In the genomic region with DNA sequence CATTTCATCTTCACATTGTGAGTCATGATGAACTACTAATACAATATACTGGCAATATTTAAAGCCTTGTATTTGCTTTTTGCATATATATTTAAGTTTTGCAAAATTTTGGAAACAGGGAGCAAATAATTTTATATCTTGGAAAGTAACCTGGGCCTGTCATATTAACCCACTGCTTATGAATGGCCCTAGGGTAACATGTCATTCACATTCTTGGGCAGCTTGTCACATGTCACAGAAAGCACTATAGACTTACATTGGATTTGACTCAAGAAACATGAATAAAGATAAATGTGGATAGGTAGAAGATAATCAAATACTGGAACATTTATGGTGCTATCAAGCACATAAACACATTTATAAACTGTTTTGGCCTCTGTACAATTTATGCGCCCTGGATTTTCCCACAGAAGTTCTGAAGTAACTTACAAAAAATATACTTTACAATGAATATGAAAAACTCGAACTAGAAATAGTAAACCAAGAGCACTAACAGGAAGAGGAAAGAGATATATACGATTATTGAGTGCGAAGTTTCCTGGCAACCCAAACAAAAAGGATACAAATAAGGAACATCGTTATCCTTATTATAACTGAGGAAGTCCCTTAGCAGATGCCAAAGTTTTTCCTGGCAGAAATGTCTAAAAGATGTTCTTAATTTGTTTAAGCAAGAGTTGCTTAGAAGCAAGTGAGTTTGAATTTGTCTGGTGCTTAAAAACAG, we compare ENCODE assay signal across 30 cellular contexts.
DNase-seq lines count a peak whose midpoint lies in the region; ATAC-seq, FAIRE-seq and TF ChIP-seq lines count a peak whose summit lies in the region.
"Had no signal": no experiment of that assay in that cellular context is flagged by ENCODE, and none has a peak within 500 bp of the region (broad histone marks: within the 10 kb centered on the region; RNA-seq: fewer than 3 reads in every experiment).

No MANE protein-coding gene starts in this region.

- peak; percentile 56 for ATAC-seq in SK-N-SH treated with all-trans-retinoic acid at 6 μM for 48 hours
- no peak for ATAC-seq in gastrocnemius medialis
- ATAC-seq in HG03460 (IDR thresholded peaks at IDR 0.05; ENCODE audit: unreplicated experiment) = no peak
- ATAC-seq: gastroesophageal sphincter; left lung; stimulated activated naive CD8-positive, alpha-beta T cell treated with anti-CD3 and anti-CD28 coated beads, Interleukin-15, amount 100 ng/mL, for 72 hours had no signal

- H3K36me3 ChIP-seq in gastrocnemius medialis = no peaks in the 10 kb centered on the region
- H3K36me3 ChIP-seq: gastroesophageal sphincter, left lung, prostate gland, WERI-Rb-1 had no signal

- TF ChIP-seq POLR2A in gastrocnemius medialis (IDR thresholded peaks at IDR 0.05) = no peak

- H3K9me3 ChIP-seq in gastrocnemius medialis = no peaks in the 10 kb centered on the region
- H3K9me3 ChIP-seq: gastroesophageal sphincter, left lung, prostate gland had no signal

- FAIRE-seq in GM19239 (lab: Jason Lieb, UNC) = no peak
- FAIRE-seq: GM12891 had no signal

- peak; percentile 41 for DNase-seq in GM04503 (ENCODE audit: low read depth)
- DNase-seq in fibroblast of peridontal ligament (ENCODE audit: extremely low read depth) = peak; percentile 73
- no peak for DNase-seq in gastrocnemius medialis
- no peak for DNase-seq in GM19239 (ENCODE audit: insufficient read length, low spot score)
- DNase-seq in effector CD8-positive, alpha-beta T cell (lab: John Stamatoyannopoulos, UW) = no peak
- DNase-seq: activated CD4-positive, alpha-beta T cell treated with anti-CD3 and anti-CD28 coated beads for 48 hours; activated CD8-positive, alpha-beta memory T cell treated with anti-CD3 and anti-CD28 coated beads for 24 hours; activated gamma-delta T cell; activated naive CD8-positive, alpha-beta T cell treated with anti-CD3 and anti-CD28 coated beads, Interleukin-2, amount 10 ng/mL, durations not matched to agents 7 days and 5 days; activated T-cell treated with anti-CD3 and anti-CD28 coated beads, Interleukin-2, amount 50 U/mL, for 1 hour; Calu3; cerebellar nuclear complex; DND-41; hypothalamus; immature natural killer cell; left lung; MV-4-11; naive B cell; NCI-H446 treated with DMSO at 0.1 percent for 48 hours; nucleus accumbens; stimulated activated CD8-positive, alpha-beta memory T cell treated with anti-CD3 and anti-CD28 coated beads, Interleukin-4, amount 100 ng/mL, for 48 hours; stimulated activated naive CD8-positive, alpha-beta T cell treated with anti-CD3 and anti-CD28 coated beads, Interleukin-15, amount 100 ng/mL, for 72 hours; T-helper 9 cell; WERI-Rb-1 had no signal

- peaks cover 22 to 42% of the 10 kb centered on the region in 2 donors for H3K4me1 ChIP-seq in gastrocnemius medialis
- H3K4me1 ChIP-seq: prostate gland had no signal

- TF ChIP-seq CTCF in gastrocnemius medialis (IDR thresholded peaks at IDR 0.05 in 4 of 5, conservative IDR thresholded peaks at IDR 0.05 in 1 of 5) = no peak

- H3K4me3 ChIP-seq in gastrocnemius medialis = no peak overlapping the region
- H3K4me3 ChIP-seq: gastroesophageal sphincter, left lung, prostate gland had no signal

- no peaks in the 10 kb centered on the region for H3K27me3 ChIP-seq in gastrocnemius medialis
- H3K27me3 ChIP-seq: gastroesophageal sphincter, left lung had no signal

- intact Hi-C loops in gastrocnemius medialis (cut with DNase I; ENCODE audit: low total_unique reads) = loop anchor here (2.0 to 10.0 kb wide), 2 partner anchors 37 to 157 kb away; no protein-coding TSS in a partner anchor

- peak overlapping the region in 3 of 4 donors; percentile 32 to 38 (median 36) for H3K27ac ChIP-seq in gastrocnemius medialis
- H3K27ac ChIP-seq: HL-60, left lung, prostate gland, WERI-Rb-1 had no signal

- in situ Hi-C loops in gastrocnemius medialis (cut with MboI; ENCODE audit: low sequenced_read_pairs in 4 of 4) = no loop called here

TF ChIP-seq in SK-N-SH treated with all-trans-retinoic acid at 6 μM for 48 hours, 23 proteins besides CTCF, POLR2A, EP300 and RAD21:
- TF ChIP-seq ZFP30 (CRISPR knock-in tag; IDR thresholded peaks at IDR 0.05) (no peak), ESRRG (CRISPR knock-in tag; IDR thresholded peaks at IDR 0.05) (no peak), ZFP3 (CRISPR knock-in tag; IDR thresholded peaks at IDR 0.05) (no peak), ARNTL (CRISPR knock-in tag; IDR thresholded peaks at IDR 0.05; ENCODE audit: borderline replicate concordance, low read depth) (no peak), CSDC2 (CRISPR knock-in tag; IDR thresholded peaks at IDR 0.05) (no peak), SNAI2 (CRISPR knock-in tag; IDR thresholded peaks at IDR 0.05) (no peak), ZNF565 (CRISPR knock-in tag; conservative IDR thresholded peaks at IDR 0.05; ENCODE audit: low read depth) (no peak), TCF4 (CRISPR knock-in tag; IDR thresholded peaks at IDR 0.05; ENCODE audit: borderline replicate concordance) (no peak), RARB (CRISPR knock-in tag; IDR thresholded peaks at IDR 0.05) (no peak), BACH2 (CRISPR knock-in tag; IDR thresholded peaks at IDR 0.05; ENCODE audit: borderline replicate concordance) (no peak)
- TF ChIP-seq, protein P1, sequence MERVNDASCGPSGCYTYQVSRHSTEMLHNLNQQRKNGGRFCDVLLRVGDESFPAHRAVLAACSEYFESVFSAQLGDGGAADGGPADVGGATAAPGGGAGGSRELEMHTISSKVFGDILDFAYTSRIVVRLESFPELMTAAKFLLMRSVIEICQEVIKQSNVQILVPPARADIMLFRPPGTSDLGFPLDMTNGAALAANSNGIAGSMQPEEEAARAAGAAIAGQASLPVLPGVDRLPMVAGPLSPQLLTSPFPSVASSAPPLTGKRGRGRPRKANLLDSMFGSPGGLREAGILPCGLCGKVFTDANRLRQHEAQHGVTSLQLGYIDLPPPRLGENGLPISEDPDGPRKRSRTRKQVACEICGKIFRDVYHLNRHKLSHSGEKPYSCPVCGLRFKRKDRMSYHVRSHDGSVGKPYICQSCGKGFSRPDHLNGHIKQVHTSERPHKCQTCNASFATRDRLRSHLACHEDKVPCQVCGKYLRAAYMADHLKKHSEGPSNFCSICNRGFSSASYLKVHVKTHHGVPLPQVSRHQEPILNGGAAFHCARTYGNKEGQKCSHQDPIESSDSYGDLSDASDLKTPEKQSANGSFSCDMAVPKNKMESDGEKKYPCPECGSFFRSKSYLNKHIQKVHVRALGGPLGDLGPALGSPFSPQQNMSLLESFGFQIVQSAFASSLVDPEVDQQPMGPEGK (CRISPR knock-in tag; IDR thresholded peaks at IDR 0.05; ENCODE audit: borderline replicate concordance) = no peak
- TF ChIP-seq, protein P2, sequence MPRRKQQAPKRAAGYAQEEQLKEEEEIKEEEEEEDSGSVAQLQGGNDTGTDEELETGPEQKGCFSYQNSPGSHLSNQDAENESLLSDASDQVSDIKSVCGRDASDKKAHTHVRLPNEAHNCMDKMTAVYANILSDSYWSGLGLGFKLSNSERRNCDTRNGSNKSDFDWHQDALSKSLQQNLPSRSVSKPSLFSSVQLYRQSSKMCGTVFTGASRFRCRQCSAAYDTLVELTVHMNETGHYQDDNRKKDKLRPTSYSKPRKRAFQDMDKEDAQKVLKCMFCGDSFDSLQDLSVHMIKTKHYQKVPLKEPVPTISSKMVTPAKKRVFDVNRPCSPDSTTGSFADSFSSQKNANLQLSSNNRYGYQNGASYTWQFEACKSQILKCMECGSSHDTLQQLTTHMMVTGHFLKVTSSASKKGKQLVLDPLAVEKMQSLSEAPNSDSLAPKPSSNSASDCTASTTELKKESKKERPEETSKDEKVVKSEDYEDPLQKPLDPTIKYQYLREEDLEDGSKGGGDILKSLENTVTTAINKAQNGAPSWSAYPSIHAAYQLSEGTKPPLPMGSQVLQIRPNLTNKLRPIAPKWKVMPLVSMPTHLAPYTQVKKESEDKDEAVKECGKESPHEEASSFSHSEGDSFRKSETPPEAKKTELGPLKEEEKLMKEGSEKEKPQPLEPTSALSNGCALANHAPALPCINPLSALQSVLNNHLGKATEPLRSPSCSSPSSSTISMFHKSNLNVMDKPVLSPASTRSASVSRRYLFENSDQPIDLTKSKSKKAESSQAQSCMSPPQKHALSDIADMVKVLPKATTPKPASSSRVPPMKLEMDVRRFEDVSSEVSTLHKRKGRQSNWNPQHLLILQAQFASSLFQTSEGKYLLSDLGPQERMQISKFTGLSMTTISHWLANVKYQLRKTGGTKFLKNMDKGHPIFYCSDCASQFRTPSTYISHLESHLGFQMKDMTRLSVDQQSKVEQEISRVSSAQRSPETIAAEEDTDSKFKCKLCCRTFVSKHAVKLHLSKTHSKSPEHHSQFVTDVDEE (CRISPR knock-in tag; IDR thresholded peaks at IDR 0.05) = no peak
- TF ChIP-seq, protein P3, sequence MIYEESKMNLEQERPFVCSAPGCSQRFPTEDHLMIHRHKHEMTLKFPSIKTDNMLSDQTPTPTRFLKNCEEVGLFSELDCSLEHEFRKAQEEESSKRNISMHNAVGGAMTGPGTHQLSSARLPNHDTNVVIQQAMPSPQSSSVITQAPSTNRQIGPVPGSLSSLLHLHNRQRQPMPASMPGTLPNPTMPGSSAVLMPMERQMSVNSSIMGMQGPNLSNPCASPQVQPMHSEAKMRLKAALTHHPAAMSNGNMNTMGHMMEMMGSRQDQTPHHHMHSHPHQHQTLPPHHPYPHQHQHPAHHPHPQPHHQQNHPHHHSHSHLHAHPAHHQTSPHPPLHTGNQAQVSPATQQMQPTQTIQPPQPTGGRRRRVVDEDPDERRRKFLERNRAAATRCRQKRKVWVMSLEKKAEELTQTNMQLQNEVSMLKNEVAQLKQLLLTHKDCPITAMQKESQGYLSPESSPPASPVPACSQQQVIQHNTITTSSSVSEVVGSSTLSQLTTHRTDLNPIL (CRISPR knock-in tag; IDR thresholded peaks at IDR 0.05; ENCODE audit: low read depth) = no peak

Comparison
In these comparisons a context has a peak if more than half of its experiments do, and no peak if none do; other contexts are left out.
1. DNase-seq: peak in GM04503 (single experiment) and fibroblast of peridontal ligament (single experiment); none in gastrocnemius medialis (0 of 2), GM19239 (single experiment) and effector CD8-positive, alpha-beta T cell (single experiment).